19 cellular contexts compared by ENCODE assay signal in the genomic region with DNA sequence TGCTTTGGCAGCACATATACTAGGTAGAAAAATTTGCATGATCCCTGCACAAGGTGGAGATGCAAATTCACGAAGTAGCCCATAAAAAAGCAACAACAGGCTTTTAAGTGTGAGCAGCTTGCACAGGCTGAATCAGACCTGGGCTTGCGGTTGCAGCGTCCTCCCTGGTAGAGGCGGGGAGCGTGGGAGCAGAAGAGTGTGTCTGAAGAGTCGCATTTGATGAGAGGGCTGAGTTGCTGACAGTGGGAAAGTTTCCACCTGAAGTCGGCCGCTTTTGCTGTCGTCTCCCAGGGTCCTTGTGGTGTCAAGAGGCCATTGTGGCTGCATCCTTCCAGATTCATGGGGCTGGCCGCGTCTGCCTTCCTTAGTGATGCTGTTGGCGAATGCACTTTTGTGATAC.
"Had no signal": no experiment of that assay in that cellular context is flagged by ENCODE, and none has a peak within 500 bp of the region (broad histone marks: within the 10 kb centered on the region; RNA-seq: fewer than 3 reads in every experiment).

No MANE protein-coding gene starts in this region.

- ATAC-seq: activated CD8-positive, alpha-beta T cell treated with anti-CD3 and anti-CD28 coated beads for 36 hours; natural killer cell had no signal

- H3K4me3 Mint-ChIP-seq: activated CD8-positive, alpha-beta T cell treated with anti-CD3 and anti-CD28 coated beads for 36 hours; activated naive CD8-positive, alpha-beta T cell treated with anti-CD3 and anti-CD28 coated beads for 36 hours; activated T-cell treated with anti-CD3 and anti-CD28 coated beads, Interleukin-2, amount 50 U/mL, for 72 hours; natural killer cell; stimulated activated naive CD8-positive, alpha-beta T cell treated with anti-CD3 and anti-CD28 coated beads, Interleukin-15, Interleukin-2, amounts not matched to agents 100 ng/mL and 50 ng/mL, for 24 hours had no signal

- H3K27ac ChIP-seq: right atrium auricular region, suprapubic skin had no signal

- H3K27ac Mint-ChIP-seq: activated CD8-positive, alpha-beta T cell treated with anti-CD3 and anti-CD28 coated beads for 36 hours; activated naive CD8-positive, alpha-beta T cell treated with anti-CD3 and anti-CD28 coated beads for 36 hours; activated T-cell treated with anti-CD3 and anti-CD28 coated beads, Interleukin-2, amount 50 U/mL, for 72 hours; natural killer cell; stimulated activated naive CD8-positive, alpha-beta T cell treated with anti-CD3 and anti-CD28 coated beads, Interleukin-15, Interleukin-2, amounts not matched to agents 100 ng/mL and 50 ng/mL, for 24 hours had no signal

- H3K9me3 Mint-ChIP-seq: activated CD8-positive, alpha-beta T cell treated with anti-CD3 and anti-CD28 coated beads for 36 hours; activated naive CD8-positive, alpha-beta T cell treated with anti-CD3 and anti-CD28 coated beads for 36 hours; activated T-cell treated with anti-CD3 and anti-CD28 coated beads, Interleukin-2, amount 50 U/mL, for 72 hours; natural killer cell; stimulated activated naive CD8-positive, alpha-beta T cell treated with anti-CD3 and anti-CD28 coated beads, Interleukin-15, Interleukin-2, amounts not matched to agents 100 ng/mL and 50 ng/mL, for 24 hours had no signal

- DNase-seq: activated CD4-positive, alpha-beta T cell treated with anti-CD3 and anti-CD28 coated beads for 1 hour; activated CD8-positive, alpha-beta memory T cell treated with anti-CD3 and anti-CD28 coated beads, Interleukin-2, amount 50 U/mL, for 48 hours; activated CD8-positive, alpha-beta T cell treated with anti-CD3 and anti-CD28 coated beads for 36 hours; activated gamma-delta T cell treated with Interleukin-2 at 50 U/mL for 16 hours; activated naive CD8-positive, alpha-beta T cell treated with anti-CD3 and anti-CD28 coated beads for 36 hours; activated T-cell treated with anti-CD3 and anti-CD28 coated beads, Interleukin-2, amount 50 U/mL, for 72 hours; cortex of kidney; effector CD8-positive, alpha-beta T cell; foreskin melanocyte; kidney glomerular epithelial cell; mesenchymal stem cell; natural killer cell; small intestine; stimulated activated CD4-positive, alpha-beta T cell treated with anti-CD3 and anti-CD28 coated beads, Interleukin-4, amount 100 ng/mL, for 4 hours; stimulated activated CD8-positive, alpha-beta memory T cell treated with anti-CD3 and anti-CD28 coated beads, Interleukin-4, amount 100 ng/mL, for 48 hours; T-helper 1 cell had no signal
